In the genomic region with DNA sequence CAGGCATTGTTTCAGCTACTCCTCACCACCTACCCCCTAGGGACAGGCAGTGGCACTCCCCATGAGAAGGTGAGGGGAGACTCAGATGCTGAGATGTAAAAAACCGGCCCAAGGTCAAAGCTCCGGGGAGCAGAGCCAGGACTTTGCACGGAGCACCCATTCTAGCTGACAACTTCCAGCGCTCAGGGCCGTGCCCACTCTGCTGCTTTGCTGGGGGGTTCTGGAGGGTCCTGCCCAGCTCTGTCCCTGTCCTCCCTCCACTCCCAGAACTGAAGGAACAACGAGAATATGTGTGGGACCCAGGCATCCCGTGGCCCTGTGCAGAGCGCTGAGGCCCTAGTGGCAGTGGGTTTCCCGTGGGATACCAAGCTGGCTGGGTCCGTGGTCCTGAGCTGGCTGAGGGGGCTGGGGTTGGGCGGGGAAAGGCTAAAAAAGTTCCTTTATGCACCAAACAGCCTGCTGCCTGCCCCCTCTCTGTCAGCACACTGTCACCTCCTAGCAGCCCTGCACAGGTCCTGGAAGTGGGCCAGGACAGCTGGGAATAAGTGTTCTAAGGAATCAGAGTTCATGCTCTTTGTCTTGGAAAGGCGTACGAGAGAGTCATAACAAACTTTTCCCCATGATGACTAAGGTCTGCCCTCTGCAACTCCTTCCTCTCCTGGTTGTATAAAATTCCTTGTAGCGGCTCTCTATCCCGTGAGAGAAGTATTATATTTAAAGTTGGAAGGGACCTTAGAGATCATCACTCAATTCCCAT, we compare ENCODE assay signal across 12 cellular contexts. TPM values are rescaled to one million over a fixed set of nuclear protein-coding genes. Genes with fewer than 3 reads are reported as not detected.
DNase-seq lines count a peak whose midpoint lies in the region; ATAC-seq and TF ChIP-seq lines count a peak whose summit lies in the region.
"Had no signal": no experiment of that assay in that cellular context is flagged by ENCODE, and none has a peak within 500 bp of the region (broad histone marks: within the 10 kb centered on the region; RNA-seq: fewer than 3 reads in every experiment).

No MANE protein-coding gene starts in this region.

- H3K9me3 Mint-ChIP-seq in CD8-positive, alpha-beta T cell = no peaks in the 10 kb centered on the region
- H3K9me3 Mint-ChIP-seq: activated CD4-positive, alpha-beta memory T cell treated with anti-CD3 and anti-CD28 coated beads, Interleukin-2, amount 10 ng/mL, durations not matched to agents 7 days and 5 days; CD8-positive, alpha-beta memory T cell had no signal

- no peak overlapping the region for H4K8ac ChIP-seq in neuronal stem cell (ENCODE audit: low read depth, low read length)

- H4K91ac ChIP-seq in neuronal stem cell (ENCODE audit: low read depth, low read length, poor library complexity) = no peak overlapping the region

- no peaks in the 10 kb centered on the region for H3K27me3 Mint-ChIP-seq in CD8-positive, alpha-beta T cell (ENCODE audit: low read depth)

- no peak overlapping the region for H3K4me3 ChIP-seq in AG10803 (ENCODE audit: low read length)
- no peak overlapping the region for H3K4me3 ChIP-seq in fibroblast of mammary gland (ENCODE audit: control insufficient read depth, low read depth, low read length)
- no peak overlapping the region for H3K4me3 ChIP-seq in neuronal stem cell (ENCODE audit: low read length in 2 of 2)
- no peak overlapping the region for H3K4me3 ChIP-seq in CD8-positive, alpha-beta T cell (ENCODE audit: low read depth, low read length)
- H3K4me3 ChIP-seq: ascending aorta, skin epidermis had no signal

- H2BK12ac ChIP-seq in neuronal stem cell (ENCODE audit: low read length) = no peak overlapping the region

- POLR2A ChIA-PET in CD8-positive, alpha-beta T cell (lab: Charles Lee) = no interaction called here

- ATAC-seq in CD8-positive, alpha-beta T cell = no peak

- H3K9me3 ChIP-seq in neuronal stem cell (replicated peaks in 1 of 2; ENCODE audit: control insufficient read depth in 2 of 2, insufficient read depth in 1 of 2, low read depth in 1 of 2, low read length in 2 of 2) = peaks cover 7 to 8% of the 10 kb centered on the region in 2 donors
- no peaks in the 10 kb centered on the region for H3K9me3 ChIP-seq in CD8-positive, alpha-beta T cell (ENCODE audit: low read length)
- H3K9me3 ChIP-seq: ascending aorta had no signal

- peaks cover 0 to 3% of the 10 kb centered on the region in 2 donors for H3K4me1 ChIP-seq in neuronal stem cell (ENCODE audit: control insufficient read depth in 2 of 2, insufficient read depth in 1 of 2, low read depth in 1 of 2, low read length in 2 of 2)
- no peaks in the 10 kb centered on the region for H3K4me1 ChIP-seq in CD8-positive, alpha-beta T cell (ENCODE audit: insufficient read depth, low read length)
- H3K4me1 ChIP-seq: ascending aorta had no signal

- no peak overlapping the region for H3K4ac ChIP-seq in neuronal stem cell (ENCODE audit: low read length)

- H3K4me2 ChIP-seq in neuronal stem cell (ENCODE audit: insufficient read depth, low read length, poor library complexity, severe bottlenecking) = no peak overlapping the region

- WGBS in neuronal stem cell (ENCODE audit: extremely low coverage in 2 of 2, insufficient read length in 2 of 2, insufficient replicate concordance in 1 of 2), 2 donors = no CpG with 5 or more reads among the region's 15 CpGs

- H2BK15ac ChIP-seq in neuronal stem cell (ENCODE audit: low read length) = no peak overlapping the region

- no peak overlapping the region for H3K4me3 Mint-ChIP-seq in CD8-positive, alpha-beta T cell
- H3K4me3 Mint-ChIP-seq: activated CD4-positive, alpha-beta memory T cell treated with anti-CD3 and anti-CD28 coated beads, Interleukin-2, amount 10 ng/mL, durations not matched to agents 7 days and 5 days; CD8-positive, alpha-beta memory T cell had no signal

- H3K23ac ChIP-seq in neuronal stem cell (ENCODE audit: low read depth, low read length, poor library complexity) = no peak overlapping the region

- H3K14ac ChIP-seq in neuronal stem cell (ENCODE audit: low read length) = no peak overlapping the region

- no peak overlapping the region for H2BK120ac ChIP-seq in neuronal stem cell (ENCODE audit: low read depth, low read length)

- DNase-seq in AG10803 (ENCODE audit: low read depth) = peak; percentile 63
- peak; percentile 52 for DNase-seq in NCI-H2171 (lab: John Stamatoyannopoulos, UW)
- DNase-seq in fibroblast of mammary gland (ENCODE audit: low read depth) = peak; percentile 92
- no peak for DNase-seq in neuronal stem cell (ENCODE audit: low spot score)
- DNase-seq in CD8-positive, alpha-beta T cell = no peak
- no peak for DNase-seq in activated CD4-positive, alpha-beta T cell treated with anti-CD3 and anti-CD28 coated beads for 1 hour
- DNase-seq in dedifferentiated amniotic fluid mesenchymal stem cell (ENCODE audit: extremely low spot score) = no peak
- no peak for DNase-seq in NCI-H1048 (lab: John Stamatoyannopoulos, UW)
- DNase-seq: activated CD4-positive, alpha-beta memory T cell treated with anti-CD3 and anti-CD28 coated beads, Interleukin-2, amount 10 ng/mL, durations not matched to agents 7 days and 5 days; CD8-positive, alpha-beta memory T cell had no signal

- no peak overlapping the region for H2AFZ ChIP-seq in neuronal stem cell (ENCODE audit: low read length)

- no peaks in the 10 kb centered on the region for H3K36me3 Mint-ChIP-seq in CD8-positive, alpha-beta T cell
- H3K36me3 Mint-ChIP-seq: CD8-positive, alpha-beta memory T cell had no signal

- CTCF ChIA-PET in CD8-positive, alpha-beta T cell (lab: Charles Lee) = interaction anchor here (3.6 kb wide), 1 partner anchor 12 kb away, joined by 21 read pairs; no protein-coding TSS in a partner anchor

- no peak for TF ChIP-seq CTCF in AG10803 (conservative IDR thresholded peaks at IDR 0.05; ENCODE audit: low read length)
- TF ChIP-seq CTCF in fibroblast of mammary gland (conservative IDR thresholded peaks at IDR 0.05; ENCODE audit: control insufficient read depth, insufficient read depth, low read depth, low read length) = no peak
- no peak for TF ChIP-seq CTCF in CD8-positive, alpha-beta T cell (IDR thresholded peaks at IDR 0.05)

- no peaks in the 10 kb centered on the region for H3K4me1 Mint-ChIP-seq in CD8-positive, alpha-beta T cell (ENCODE audit: low read depth)
- H3K4me1 Mint-ChIP-seq: activated CD4-positive, alpha-beta memory T cell treated with anti-CD3 and anti-CD28 coated beads, Interleukin-2, amount 10 ng/mL, durations not matched to agents 7 days and 5 days; CD8-positive, alpha-beta memory T cell had no signal

- no peaks in the 10 kb centered on the region for H3K36me3 ChIP-seq in neuronal stem cell (replicated peaks in 1 of 2; ENCODE audit: control insufficient read depth in 2 of 2, insufficient read depth in 2 of 2, low read length in 2 of 2)
- no peaks in the 10 kb centered on the region for H3K36me3 ChIP-seq in CD8-positive, alpha-beta T cell (ENCODE audit: insufficient read depth, low read length)
- H3K36me3 ChIP-seq: ascending aorta had no signal

- H3K27me3 ChIP-seq in neuronal stem cell (ENCODE audit: control insufficient read depth in 3 of 3, insufficient read depth in 3 of 3, low read depth in 1 of 3, low read length in 3 of 3) = no peaks in the 10 kb centered on the region
- H3K27me3 ChIP-seq in CD8-positive, alpha-beta T cell (ENCODE audit: insufficient read depth, low read length) = no peaks in the 10 kb centered on the region
- H3K27me3 ChIP-seq: ascending aorta had no signal

- H3K27ac ChIP-seq in neuronal stem cell (replicated peaks; ENCODE audit: low read length) = no peak overlapping the region
- no peak overlapping the region for H3K27ac ChIP-seq in CD8-positive, alpha-beta T cell (ENCODE audit: low read depth, low read length)
- H3K27ac ChIP-seq: ascending aorta, skin epidermis had no signal

- intact Hi-C loops in CD8-positive, alpha-beta T cell (cut with DNase I, micrococcal nuclease) = no loop called here

- H3K27ac Mint-ChIP-seq in CD8-positive, alpha-beta T cell = no peak overlapping the region
- H3K27ac Mint-ChIP-seq: activated CD4-positive, alpha-beta memory T cell treated with anti-CD3 and anti-CD28 coated beads, Interleukin-2, amount 10 ng/mL, durations not matched to agents 7 days and 5 days had no signal

- no peak overlapping the region for H3K9ac ChIP-seq in neuronal stem cell (ENCODE audit: low read depth, low read length, poor library complexity)

- peak overlapping the region; percentile 54 for H3K18ac ChIP-seq in neuronal stem cell (ENCODE audit: low read length)

- no peaks in the 10 kb centered on the region for H3K79me1 ChIP-seq in neuronal stem cell (ENCODE audit: low read depth, low read length)

- H2AK5ac ChIP-seq in neuronal stem cell (ENCODE audit: low read depth, low read length) = no peak overlapping the region

- H2BK5ac ChIP-seq in neuronal stem cell (ENCODE audit: low read length) = no peak overlapping the region

RNA-seq across cellular contexts. Expression of a gene that starts 1.9 kb away (rescaled TPM):
- not detected for polyA plus RNA-seq in neuronal stem cell (2013, experiment 1 of 2)
- polyA plus RNA-seq in neuronal stem cell (2013, experiment 2 of 2) = not detected
- total RNA-seq in CD8-positive, alpha-beta T cell = not detected
- total RNA-seq: activated CD4-positive, alpha-beta memory T cell treated with anti-CD3 and anti-CD28 coated beads, Interleukin-2, amount 10 ng/mL, durations not matched to agents 7 days and 5 days; ascending aorta; CD8-positive, alpha-beta memory T cell had no signal
- polyA plus RNA-seq: CD8-positive, alpha-beta memory T cell had no signal

RNA-seq across cellular contexts. Expression of a gene that starts 30.3 kb away (rescaled TPM):
- 0.06 TPM for polyA plus RNA-seq in neuronal stem cell (2013, experiment 1 of 2)
- polyA plus RNA-seq in neuronal stem cell (2013, experiment 2 of 2) = 0.06 TPM
- not detected for total RNA-seq in CD8-positive, alpha-beta T cell
- total RNA-seq: activated CD4-positive, alpha-beta memory T cell treated with anti-CD3 and anti-CD28 coated beads, Interleukin-2, amount 10 ng/mL, durations not matched to agents 7 days and 5 days; ascending aorta; CD8-positive, alpha-beta memory T cell had no signal
- polyA plus RNA-seq: CD8-positive, alpha-beta memory T cell had no signal

RNA-seq across cellular contexts. Expression of a gene that starts 54.9 kb away (rescaled TPM):
- 22.5 TPM for polyA plus RNA-seq in neuronal stem cell (2013, experiment 1 of 2)
- 21.0 TPM for polyA plus RNA-seq in neuronal stem cell (2013, experiment 2 of 2)
- 10 to 100 TPM; 10.8 to 11.9 TPM for total RNA-seq in CD8-positive, alpha-beta T cell

Comparison
In these comparisons a context has a peak if more than half of its experiments do, and no peak if none do; other contexts are left out.
1. DNase-seq: peak in AG10803 (single experiment), NCI-H2171 (single experiment) and fibroblast of mammary gland (single experiment); none in neuronal stem cell (single experiment), CD8-positive, alpha-beta T cell (0 of 7), activated CD4-positive, alpha-beta T cell treated with anti-CD3 and anti-CD28 coated beads for 1 hour (single experiment), dedifferentiated amniotic fluid mesenchymal stem cell (single experiment) and NCI-H1048 (single experiment).